8 cellular contexts compared by ENCODE assay signal in the genomic region with DNA sequence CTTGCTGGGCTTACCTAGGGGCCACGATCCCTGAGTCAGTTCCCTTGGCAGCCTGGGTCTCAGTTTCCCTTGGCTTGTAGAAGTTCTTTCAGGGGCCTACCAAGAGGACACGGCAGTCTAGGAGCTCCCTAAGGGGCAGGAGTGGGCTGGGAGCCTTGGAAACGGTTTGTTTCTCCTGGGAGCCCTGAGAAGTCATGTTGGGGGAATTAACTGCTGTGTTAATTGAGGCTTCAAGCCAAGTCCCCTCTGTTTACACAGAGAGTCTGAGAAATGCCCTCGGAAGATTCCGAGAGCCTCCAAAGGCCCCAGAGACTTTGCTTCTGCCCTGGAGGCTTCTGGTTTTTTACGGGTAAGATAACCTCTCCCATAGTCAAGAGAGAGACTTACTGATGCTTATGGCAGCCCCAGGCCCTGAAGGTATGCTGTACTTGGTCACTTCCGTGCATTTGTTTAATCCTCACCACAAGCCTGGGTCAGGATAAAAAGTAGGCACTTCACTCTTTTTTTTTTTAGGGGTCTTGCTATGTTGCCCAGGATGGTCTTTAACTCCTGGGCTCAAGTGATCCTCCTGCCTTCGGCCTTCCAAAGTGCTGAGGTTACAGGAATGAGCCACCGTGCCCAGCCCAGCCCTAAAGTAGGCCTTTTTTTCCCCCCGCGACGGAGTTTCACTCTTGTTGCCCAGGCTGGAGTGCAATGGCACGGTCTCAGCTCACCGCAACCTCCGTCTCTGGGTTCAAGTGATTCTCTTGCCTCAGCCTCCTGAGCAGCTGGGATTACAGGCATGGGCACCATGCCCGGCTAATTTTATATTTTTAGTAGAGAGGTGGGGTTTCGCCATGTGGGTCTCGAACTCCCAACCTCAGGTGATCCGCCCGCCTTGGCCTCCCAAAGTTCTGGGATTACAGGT. TPM values are rescaled to one million over a fixed set of nuclear protein-coding genes. Genes with fewer than 3 reads are reported as not detected.
DNase-seq lines count a peak whose midpoint lies in the region; ATAC-seq and TF ChIP-seq lines count a peak whose summit lies in the region.

No MANE protein-coding gene starts in this region.

- ATAC-seq in GM23338, result no peak
- no peak for ATAC-seq in HG03175 (IDR thresholded peaks at IDR 0.05; ENCODE audit: unreplicated experiment)
- ATAC-seq in GM21619 (IDR thresholded peaks at IDR 0.05; ENCODE audit: unreplicated experiment), result no peak

- H3K27ac ChIP-seq in GM23338 (ENCODE audit: low read depth) (peak overlapping the region; percentile 100), SK-N-MC (peak overlapping the region; percentile 98)

- H3K36me3 Mint-ChIP-seq in GM23338 (ENCODE audit: low read depth) (peaks cover 11% of the 10 kb centered on the region; the same call in 2 of the 3 replicates), glutamatergic neuron (ENCODE audit: unreplicated experiment) (no peaks in the 10 kb centered on the region)

- no peaks in the 10 kb centered on the region; the same call in 1 of the 2 replicates for H4K20me1 ChIP-seq in GM23338 (replicated peaks; ENCODE audit: insufficient read depth)

- H3K9me3 ChIP-seq in SK-N-MC (ENCODE audit: low read depth, low read length) (no peaks in the 10 kb centered on the region), skeletal muscle satellite cell (replicated peaks; ENCODE audit: low read length) (no peaks in the 10 kb centered on the region)

- peaks cover 36% of the 10 kb centered on the region for H3F3A ChIP-seq in GM23338 (replicated peaks; ENCODE audit: low read depth)

- no peak for TF ChIP-seq CTCF in GM23338 (conservative IDR thresholded peaks at IDR 0.05; ENCODE audit: low read depth in 2 of 2)
- TF ChIP-seq CTCF in glutamatergic neuron (IDR thresholded peaks at IDR 0.05; ENCODE audit: partially characterized antibody, unreplicated experiment), result no peak

- H3K4me2 ChIP-seq in GM23338, result peak overlapping the region; percentile 77
- no peak overlapping the region for H3K4me2 ChIP-seq in skeletal muscle satellite cell (ENCODE audit: low read length)

- H3K79me2 ChIP-seq in GM23338 (replicated peaks; ENCODE audit: insufficient read depth), result peaks cover 20% of the 10 kb centered on the region

- peaks cover 69% of the 10 kb centered on the region for H3K4me1 ChIP-seq in GM23338 (ENCODE audit: insufficient read depth)
- peaks cover 65% of the 10 kb centered on the region for H3K4me1 ChIP-seq in skeletal muscle satellite cell (ENCODE audit: control insufficient read depth, insufficient read depth, low read length)

- no peaks in the 10 kb centered on the region for H3K9me2 ChIP-seq in GM23338 (ENCODE audit: insufficient read depth)

- peaks cover 14% of the 10 kb centered on the region for H3K27me3 Mint-ChIP-seq in GM23338 (ENCODE audit: insufficient read depth, low read depth, poor library complexity)
- peaks cover 9% of the 10 kb centered on the region for H3K27me3 Mint-ChIP-seq in glutamatergic neuron (ENCODE audit: unreplicated experiment)

- peak; percentile 47 for DNase-seq in GM23338 (ENCODE audit: low spot score)
- no peak for DNase-seq in SK-N-MC (ENCODE audit: low read depth, low spot score)
- DNase-seq in glutamatergic neuron, result no peak
- DNase-seq in SK-N-DZ (ENCODE audit: low spot score), result no peak
- no peak for DNase-seq in foreskin melanocyte

- H3K36me3 ChIP-seq in GM23338 (ENCODE audit: insufficient read depth), result no peaks in the 10 kb centered on the region
- no peaks in the 10 kb centered on the region for H3K36me3 ChIP-seq in SK-N-MC (ENCODE audit: insufficient read depth, low read length)
- H3K36me3 ChIP-seq in skeletal muscle satellite cell (ENCODE audit: insufficient read depth, low read length), result no peaks in the 10 kb centered on the region

- no peak overlapping the region for H2AFZ ChIP-seq in GM23338

- peak overlapping the region; percentile 61 for H3K9ac ChIP-seq in SK-N-MC (ENCODE audit: insufficient read length)
- peak overlapping the region; percentile 49 for H3K9ac ChIP-seq in skeletal muscle satellite cell (ENCODE audit: low read depth, low read length)

- H3K4me3 ChIP-seq in GM23338 (peak overlapping the region; percentile 48), SK-N-MC (peak overlapping the region; percentile 77), skeletal muscle satellite cell (ENCODE audit: low read length) (no peak overlapping the region)

- H3K9me3 Mint-ChIP-seq in GM23338, result peaks cover 3% of the 10 kb centered on the region; the same call in 1 of the 3 replicates
- H3K9me3 Mint-ChIP-seq in glutamatergic neuron (ENCODE audit: unreplicated experiment), result peaks cover 12% of the 10 kb centered on the region

- H3K4me3 Mint-ChIP-seq in GM23338 (peak overlapping the region; percentile 75), glutamatergic neuron (ENCODE audit: unreplicated experiment) (peak overlapping the region; percentile 82)

- H3K4me1 Mint-ChIP-seq in GM23338 (peaks cover 43% of the 10 kb centered on the region), glutamatergic neuron (ENCODE audit: low read depth, unreplicated experiment) (peaks cover 20% of the 10 kb centered on the region)

- peak overlapping the region; percentile 99 for H3K27ac Mint-ChIP-seq in GM23338
- peak overlapping the region; percentile 98 for H3K27ac Mint-ChIP-seq in glutamatergic neuron (ENCODE audit: unreplicated experiment)

- H3K27me3 ChIP-seq in GM23338 (ENCODE audit: insufficient read depth) (no peaks in the 10 kb centered on the region), skeletal muscle satellite cell (ENCODE audit: control insufficient read depth, insufficient read depth, low read length) (no peaks in the 10 kb centered on the region)

TF ChIP-seq in GM23338, 12 proteins besides CTCF, POLR2A, EP300 and RAD21 (continues in another document):
- TF ChIP-seq ETS1 (IDR thresholded peaks at IDR 0.05) (no peak), NANOG (IDR thresholded peaks at IDR 0.05; ENCODE audit: borderline replicate concordance) (no peak), ZNF331 (CRISPR knock-in tag; IDR thresholded peaks at IDR 0.05; ENCODE audit: low read depth) (no peak), JUNB (IDR thresholded peaks at IDR 0.05; ENCODE audit: unreplicated experiment) (no peak), EZH2phosphoT487 (IDR thresholded peaks at IDR 0.05; ENCODE audit: unreplicated experiment) (no peak), EZH2 (IDR thresholded peaks at IDR 0.05; ENCODE audit: low read depth, unreplicated experiment) (no peak), POLR2AphosphoS5 (IDR thresholded peaks at IDR 0.05; ENCODE audit: low read depth) (no peak), STAT1 (IDR thresholded peaks at IDR 0.05; ENCODE audit: unreplicated experiment) (no peak), ZNF114 (CRISPR knock-in tag; IDR thresholded peaks at IDR 0.05) (no peak), CREB1 (CRISPR knock-in tag; IDR thresholded peaks at IDR 0.05; ENCODE audit: low read depth) (no peak)

RNA-seq across cellular contexts. Expression of gene IER2, which starts 15.1 kb away (rescaled TPM):
- 99.1 and 124 TPM in 2 replicates for total RNA-seq in GM23338 (2014; rRNA removed; shearing (Covaris generic))
- polyA plus RNA-seq in GM23338 (2016; fragmentation: Nextera tagmentation; extraction: Ambion mirVana), result 191 and 200 TPM in 2 replicates
- total RNA-seq in glutamatergic neuron (ENCODE audit: unreplicated experiment), result 109 TPM
- total RNA-seq in skeletal muscle satellite cell (2012; rRNA removed), result 17.2 and 21.0 TPM in 2 replicates
- 22.6 and 22.7 TPM in 2 replicates for polyA plus RNA-seq in SK-N-DZ (2014; cell fraction: cytosol; rRNA removed)
- 27.7 and 36.1 TPM in 2 replicates for polyA plus RNA-seq in SK-N-DZ (2014; cell fraction: nucleus; rRNA removed)

RNA-seq across cellular contexts. Expression of gene STX10, which starts 15.2 kb away (rescaled TPM):
- 55.9 and 58.3 TPM in 2 replicates for total RNA-seq in GM23338 (2014; rRNA removed; shearing (Covaris generic))
- polyA plus RNA-seq in GM23338 (2016; fragmentation: Nextera tagmentation; extraction: Ambion mirVana), result 42.8 and 44.0 TPM in 2 replicates
- 17.2 TPM for total RNA-seq in glutamatergic neuron (ENCODE audit: unreplicated experiment)
- 67.5 and 72.2 TPM in 2 replicates for total RNA-seq in skeletal muscle satellite cell (2012; rRNA removed)
- 88.3 and 135 TPM in 2 replicates for polyA plus RNA-seq in SK-N-DZ (2014; cell fraction: cytosol; rRNA removed)
- polyA plus RNA-seq in SK-N-DZ (2014; cell fraction: nucleus; rRNA removed), result 230 and 272 TPM in 2 replicates

RNA-seq across cellular contexts. Expression of gene NACC1, which starts 47.3 kb away (rescaled TPM):
- 203 and 260 TPM in 2 replicates for total RNA-seq in GM23338 (2014; rRNA removed; shearing (Covaris generic))
- 12.4 and 16.1 TPM in 2 replicates for polyA plus RNA-seq in GM23338 (2016; fragmentation: Nextera tagmentation; extraction: Ambion mirVana)
- 68.6 TPM for total RNA-seq in glutamatergic neuron (ENCODE audit: unreplicated experiment)
- total RNA-seq in skeletal muscle satellite cell (2012; rRNA removed), result 84.7 and 112 TPM in 2 replicates
- polyA plus RNA-seq in SK-N-DZ (2014; cell fraction: cytosol; rRNA removed), result 22.5 and 35.9 TPM in 2 replicates
- polyA plus RNA-seq in SK-N-DZ (2014; cell fraction: nucleus; rRNA removed), result 20.5 and 25.4 TPM in 2 replicates

RNA-seq across cellular contexts. Expression of gene TRMT1, which starts 48.8 kb away (rescaled TPM):
- 76.4 and 88.6 TPM in 2 replicates for total RNA-seq in GM23338 (2014; rRNA removed; shearing (Covaris generic))
- polyA plus RNA-seq in GM23338 (2016; fragmentation: Nextera tagmentation; extraction: Ambion mirVana), result 90.1 and 92.6 TPM in 2 replicates
- total RNA-seq in glutamatergic neuron (ENCODE audit: unreplicated experiment), result 29.2 TPM
- 40.4 and 49.2 TPM in 2 replicates for total RNA-seq in skeletal muscle satellite cell (2012; rRNA removed)
- 51.1 and 87.6 TPM in 2 replicates for polyA plus RNA-seq in SK-N-DZ (2014; cell fraction: cytosol; rRNA removed)
- polyA plus RNA-seq in SK-N-DZ (2014; cell fraction: nucleus; rRNA removed), result 354 and 363 TPM in 2 replicates
